In genomic region chr3:13223574-13224237, GRCh38 we compare ENCODE assay signal across 21 cellular contexts.
DNase-seq lines count a peak whose midpoint lies in the region; ATAC-seq and TF ChIP-seq lines count a peak whose summit lies in the region.
"Had no signal": no experiment of that assay in that cellular context is flagged by ENCODE, and none has a peak within 500 bp of the region (broad histone marks: within the 10 kb centered on the region; RNA-seq: fewer than 3 reads in every experiment).

No MANE protein-coding gene starts in this region.

- H2BK120ac ChIP-seq in neuronal stem cell (ENCODE audit: low read depth, low read length) = no peak overlapping the region

- H3K79me1 ChIP-seq in neuronal stem cell (ENCODE audit: low read depth, low read length) = peaks cover 5% of the 10 kb centered on the region

- TF ChIP-seq CTCF in heart right ventricle (IDR thresholded peaks at IDR 0.05) = no peak

- H2BK5ac ChIP-seq in neuronal stem cell (ENCODE audit: low read length) = no peak overlapping the region

- intact Hi-C loops in heart right ventricle (cut with DNase I) = no loop called here

- H3K4me1 Mint-ChIP-seq in T-helper 17 cell = peaks cover 4% of the 10 kb centered on the region
- H3K4me1 Mint-ChIP-seq: B cell had no signal

- no peak overlapping the region for H3K4ac ChIP-seq in neuronal stem cell (ENCODE audit: low read length)

- peak overlapping the region; percentile 14 for H3K27ac Mint-ChIP-seq in T-helper 17 cell
- H3K27ac Mint-ChIP-seq: activated CD4-positive, alpha-beta memory T cell treated with anti-CD3 and anti-CD28 coated beads for 36 hours; activated naive CD4-positive, alpha-beta T cell treated with anti-CD3 and anti-CD28 coated beads for 36 hours; B cell; IgD-negative memory B cell; natural killer cell had no signal

- no peak overlapping the region for H2BK15ac ChIP-seq in neuronal stem cell (ENCODE audit: low read length)

- peak overlapping the region; percentile 38 for H3K18ac ChIP-seq in neuronal stem cell (ENCODE audit: low read length)

- peak; percentile 82 for DNase-seq in HuH-7.5 (ENCODE audit: low spot score)
- DNase-seq in T-helper 17 cell = no peak
- DNase-seq in heart right ventricle = peak in 1 of 2 donors; percentile 62
- no peak for DNase-seq in neuronal stem cell (ENCODE audit: low spot score)
- no peak for DNase-seq in activated naive CD4-positive, alpha-beta T cell treated with anti-CD3 and anti-CD28 coated beads, Interleukin-2, amount 50 U/mL, for 16 hours
- DNase-seq in DMS153 treated with DMSO at 0.1 percent for 48 hours (lab: John Stamatoyannopoulos, UW; ENCODE audit: unreplicated experiment) = no peak
- no peak for DNase-seq in NCI-H446 (lab: John Stamatoyannopoulos, UW)
- no peak for DNase-seq in stimulated activated naive CD4-positive, alpha-beta T cell treated with Interleukin-2 at 50 U/mL for 16 hours (lab: John Stamatoyannopoulos, UW)
- DNase-seq: activated CD4-positive, alpha-beta memory T cell treated with anti-CD3 and anti-CD28 coated beads for 36 hours; activated naive CD4-positive, alpha-beta T cell treated with anti-CD3 and anti-CD28 coated beads for 36 hours; activated T-cell treated with anti-CD3 and anti-CD28 coated beads for 4 hours; mesenchymal stem cell; natural killer cell; NCI-H1048; NCI-H2029; NCI-H446 treated with DMSO at 0.1 percent for 48 hours; NK-92 treated with Interleukin-12 subunit alpha and Interleukin-12 subunit beta, amount 100 ng/mL, for 24 hours; RPMI8226; stimulated activated CD4-positive, alpha-beta T cell treated with anti-CD3 and anti-CD28 coated beads, Interleukin-2, amount 100 ng/mL, for 48 hours had no signal

- peak overlapping the region; percentile 65 for H3K23ac ChIP-seq in neuronal stem cell (ENCODE audit: low read depth, low read length, poor library complexity)

- 54 to 72% methylated on average over 17 of the region's 17 CpGs for WGBS in heart right ventricle, 2 donors
- no CpG with 5 or more reads among the region's 17 CpGs for WGBS in neuronal stem cell (ENCODE audit: extremely low coverage in 2 of 2, insufficient read length in 2 of 2, insufficient replicate concordance in 1 of 2), 2 donors

- H3K4me3 ChIP-seq in heart right ventricle = no peak overlapping the region
- no peak overlapping the region for H3K4me3 ChIP-seq in neuronal stem cell (ENCODE audit: low read length in 2 of 2)

- H2AK5ac ChIP-seq in neuronal stem cell (ENCODE audit: low read depth, low read length) = no peak overlapping the region

- H3K9me3 ChIP-seq in T-helper 17 cell (ENCODE audit: control insufficient read depth, low read length, poor library complexity, severe bottlenecking) (no peaks in the 10 kb centered on the region), heart right ventricle (no peaks in the 10 kb centered on the region), neuronal stem cell (replicated peaks in 1 of 2; ENCODE audit: control insufficient read depth in 2 of 2, insufficient read depth in 1 of 2, low read depth in 1 of 2, low read length in 2 of 2) (no peaks in the 10 kb centered on the region)

- no peak overlapping the region for H2AFZ ChIP-seq in neuronal stem cell (ENCODE audit: low read length)

- H3K27ac ChIP-seq in heart right ventricle (peak overlapping the region in 2 of 10 donors; percentile 23 to 51), neuronal stem cell (replicated peaks; ENCODE audit: low read length) (no peak overlapping the region)

- no peaks in the 10 kb centered on the region for H3K27me3 ChIP-seq in heart right ventricle
- H3K27me3 ChIP-seq in neuronal stem cell (ENCODE audit: control insufficient read depth in 3 of 3, insufficient read depth in 3 of 3, low read depth in 1 of 3, low read length in 3 of 3) = no peaks in the 10 kb centered on the region

- peak overlapping the region; percentile 65 for H4K8ac ChIP-seq in neuronal stem cell (ENCODE audit: low read depth, low read length)

- H3K4me3 Mint-ChIP-seq in T-helper 17 cell = no peak overlapping the region
- H3K4me3 Mint-ChIP-seq: activated CD4-positive, alpha-beta memory T cell treated with anti-CD3 and anti-CD28 coated beads for 36 hours; activated naive CD4-positive, alpha-beta T cell treated with anti-CD3 and anti-CD28 coated beads for 36 hours; B cell; IgD-negative memory B cell; natural killer cell had no signal

- H3K9ac ChIP-seq in neuronal stem cell (ENCODE audit: low read depth, low read length, poor library complexity) = no peak overlapping the region

- no peak overlapping the region for H3K14ac ChIP-seq in neuronal stem cell (ENCODE audit: low read length)

- H3K36me3 ChIP-seq in heart right ventricle (no peaks in the 10 kb centered on the region), neuronal stem cell (replicated peaks in 1 of 2; ENCODE audit: control insufficient read depth in 2 of 2, insufficient read depth in 2 of 2, low read length in 2 of 2) (no peaks in the 10 kb centered on the region)

- peaks cover 0 to 19% (median 4%) of the 10 kb centered on the region in 9 donors for H3K4me1 ChIP-seq in heart right ventricle
- H3K4me1 ChIP-seq in neuronal stem cell (ENCODE audit: control insufficient read depth in 2 of 2, insufficient read depth in 1 of 2, low read depth in 1 of 2, low read length in 2 of 2) = peaks cover 0 to 4% of the 10 kb centered on the region in 2 donors

- H3K27me3 Mint-ChIP-seq in T-helper 17 cell = no peaks in the 10 kb centered on the region
- H3K27me3 Mint-ChIP-seq: activated CD4-positive, alpha-beta memory T cell treated with anti-CD3 and anti-CD28 coated beads for 36 hours had no signal

- H3K4me2 ChIP-seq in neuronal stem cell (ENCODE audit: insufficient read depth, low read length, poor library complexity, severe bottlenecking) = no peak overlapping the region

- H4K91ac ChIP-seq in neuronal stem cell (ENCODE audit: low read depth, low read length, poor library complexity) = no peak overlapping the region

- ATAC-seq in T-helper 17 cell = no peak
- ATAC-seq in heart right ventricle = peak; percentile 24 to 71 (median 42)
- ATAC-seq: natural killer cell had no signal

- H2BK12ac ChIP-seq in neuronal stem cell (ENCODE audit: low read length) = no peak overlapping the region

- H3K36me3 Mint-ChIP-seq in T-helper 17 cell (ENCODE audit: low read depth) = no peaks in the 10 kb centered on the region
- H3K36me3 Mint-ChIP-seq: activated CD4-positive, alpha-beta memory T cell treated with anti-CD3 and anti-CD28 coated beads for 36 hours; IgD-negative memory B cell; natural killer cell had no signal
